Comparison of ENCODE assay signal across 18 cellular contexts in the genomic region with DNA sequence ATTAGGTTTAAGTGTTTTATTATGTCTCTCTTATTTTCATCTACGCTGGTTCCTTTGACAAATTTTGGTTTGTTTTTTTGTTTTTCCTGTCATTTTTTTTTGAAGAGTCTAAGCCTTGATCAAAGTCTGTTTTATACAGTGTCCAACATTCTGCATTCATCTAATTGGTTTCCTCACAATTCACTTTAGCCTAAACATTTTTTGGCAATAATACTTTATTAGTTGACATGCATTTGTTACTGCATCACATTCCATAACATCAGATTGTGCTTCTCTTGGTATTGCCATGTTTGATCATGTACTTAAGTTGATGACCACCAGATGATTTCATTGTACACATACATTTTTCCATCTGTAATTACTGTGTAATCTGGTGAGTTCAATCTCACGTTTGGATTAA.
DNase-seq lines count a peak whose midpoint lies in the region; ATAC-seq, FAIRE-seq and TF ChIP-seq lines count a peak whose summit lies in the region.
"Had no signal": no experiment of that assay in that cellular context is flagged by ENCODE, and none has a peak within 500 bp of the region (broad histone marks: within the 10 kb centered on the region; RNA-seq: fewer than 3 reads in every experiment).

No MANE protein-coding gene starts in this region.

- peak; percentile 26 for FAIRE-seq in HTR-8/SVneo (lab: Jason Lieb, UNC)
- FAIRE-seq: D721Med, H54, HepG2 had no signal

- H3K4me2 ChIP-seq in osteoblast (ENCODE audit: insufficient read depth, low read length) = no peak overlapping the region

- H3K4me1 ChIP-seq in osteoblast (ENCODE audit: insufficient read depth, low read length) (peaks cover 37% of the 10 kb centered on the region), spleen (peaks cover 10 to 83% (median 49%) of the 10 kb centered on the region in 6 donors)

- H3K27ac Mint-ChIP-seq in activated T-cell treated with anti-CD3 and anti-CD28 coated beads, Interleukin-2, amount 50 U/mL, for 72 hours = peak overlapping the region; percentile 65
- H3K27ac Mint-ChIP-seq in activated T-cell treated with anti-CD3 and anti-CD28 coated beads, Interleukin-2, amount 50 U/mL, for 24 hours = no peak overlapping the region
- H3K27ac Mint-ChIP-seq in activated CD8-positive, alpha-beta memory T cell treated with anti-CD3 and anti-CD28 coated beads, Interleukin-2, amount 10 ng/mL, durations not matched to agents 7 days and 5 days = no peak overlapping the region
- H3K27ac Mint-ChIP-seq: CD8-positive, alpha-beta T cell had no signal

- no peaks in the 10 kb centered on the region for H3K27me3 ChIP-seq in osteoblast (ENCODE audit: insufficient read depth, low read length)
- no peaks in the 10 kb centered on the region for H3K27me3 ChIP-seq in spleen (replicated peaks in 1 of 7)

- peaks cover 78% of the 10 kb centered on the region for H4K20me1 ChIP-seq in osteoblast (ENCODE audit: insufficient read depth, low read length)

- H3K27ac ChIP-seq in osteoblast (ENCODE audit: low read depth, low read length) (no peak overlapping the region), spleen (no peak overlapping the region)
- H3K27ac ChIP-seq: 22Rv1 had no signal

- DNase-seq in activated T-cell treated with anti-CD3 and anti-CD28 coated beads, Interleukin-2, amount 50 U/mL, for 72 hours = no peak
- no peak for DNase-seq in activated T-cell treated with anti-CD3 and anti-CD28 coated beads, Interleukin-2, amount 50 U/mL, for 24 hours
- DNase-seq in HTR-8/SVneo (ENCODE audit: insufficient read length, low spot score) (no peak), osteoblast (ENCODE audit: insufficient read length, low spot score, missing footprints) (peak; percentile 21), spleen (no peak), NCI-H510A treated with DMSO at 0.1 percent for 48 hours (lab: John Stamatoyannopoulos, UW) (no peak), NCI-H2081 treated with DMSO at 0.1 percent for 48 hours (lab: John Stamatoyannopoulos, UW) (no peak)
- no peak for DNase-seq in activated CD8-positive, alpha-beta memory T cell treated with anti-CD3 and anti-CD28 coated beads, Interleukin-2, amount 10 ng/mL, durations not matched to agents 7 days and 5 days
- DNase-seq: CD8-positive, alpha-beta T cell; COR-L47; DND-41; GDM1 had no signal

- no peaks in the 10 kb centered on the region for H3K36me3 Mint-ChIP-seq in activated T-cell treated with anti-CD3 and anti-CD28 coated beads, Interleukin-2, amount 50 U/mL, for 72 hours (ENCODE audit: insufficient read depth in 2 of 2)
- no peaks in the 10 kb centered on the region for H3K36me3 Mint-ChIP-seq in activated T-cell treated with anti-CD3 and anti-CD28 coated beads, Interleukin-2, amount 50 U/mL, for 24 hours (ENCODE audit: low read depth)
- H3K36me3 Mint-ChIP-seq in activated CD8-positive, alpha-beta memory T cell treated with anti-CD3 and anti-CD28 coated beads, Interleukin-2, amount 10 ng/mL, durations not matched to agents 7 days and 5 days = peaks cover 2% of the 10 kb centered on the region
- H3K36me3 Mint-ChIP-seq: CD8-positive, alpha-beta T cell had no signal

- TF ChIP-seq CTCF in osteoblast (IDR thresholded peaks at IDR 0.05; ENCODE audit: extremely low read depth, low read depth, low read length) = no peak
- TF ChIP-seq CTCF in spleen (IDR thresholded peaks at IDR 0.05 in 8 of 11, conservative IDR thresholded peaks at IDR 0.05 in 3 of 11) = no peak

- H3K36me3 ChIP-seq in osteoblast (ENCODE audit: insufficient read depth, low read length) (no peaks in the 10 kb centered on the region), spleen (no peaks in the 10 kb centered on the region)

- H3K4me3 ChIP-seq in osteoblast (ENCODE audit: insufficient read depth, low read length) (no peak overlapping the region), spleen (no peak overlapping the region)

- no peaks in the 10 kb centered on the region for H3K27me3 Mint-ChIP-seq in activated T-cell treated with anti-CD3 and anti-CD28 coated beads, Interleukin-2, amount 50 U/mL, for 72 hours (ENCODE audit: low read depth)
- H3K27me3 Mint-ChIP-seq in activated T-cell treated with anti-CD3 and anti-CD28 coated beads, Interleukin-2, amount 50 U/mL, for 24 hours = no peaks in the 10 kb centered on the region
- H3K27me3 Mint-ChIP-seq in activated CD8-positive, alpha-beta memory T cell treated with anti-CD3 and anti-CD28 coated beads, Interleukin-2, amount 10 ng/mL, durations not matched to agents 7 days and 5 days = no peaks in the 10 kb centered on the region

- no peak overlapping the region for H2AFZ ChIP-seq in osteoblast (ENCODE audit: low read length)

- no peak for TF ChIP-seq POLR2A in spleen (IDR thresholded peaks at IDR 0.05)

- ATAC-seq in activated T-cell treated with anti-CD3 and anti-CD28 coated beads, Interleukin-2, amount 50 U/mL, for 72 hours (replicated peaks in 1 of 2) = no peak
- ATAC-seq in activated CD8-positive, alpha-beta memory T cell treated with anti-CD3 and anti-CD28 coated beads, Interleukin-2, amount 10 ng/mL, durations not matched to agents 7 days and 5 days = no peak
- ATAC-seq: CD8-positive, alpha-beta T cell; HCT116; HepG2 had no signal

- H3K79me2 ChIP-seq in osteoblast (ENCODE audit: insufficient read depth, low read length) = peaks cover 94% of the 10 kb centered on the region

- 81 to 95% (median 88%) methylated on average over 2 of the region's 2 CpGs for WGBS in spleen, 5 donors

- H3K9me3 ChIP-seq in osteoblast (ENCODE audit: low read depth, low read length) (no peaks in the 10 kb centered on the region), spleen (no peaks in the 10 kb centered on the region)

- CTCF ChIA-PET in activated CD8-positive, alpha-beta memory T cell treated with anti-CD3 and anti-CD28 coated beads, Interleukin-2, amount 10 ng/mL, durations not matched to agents 7 days and 5 days (lab: Charles Lee) = no interaction called here

- no peak overlapping the region for H3K4me3 Mint-ChIP-seq in activated T-cell treated with anti-CD3 and anti-CD28 coated beads, Interleukin-2, amount 50 U/mL, for 72 hours
- no peak overlapping the region for H3K4me3 Mint-ChIP-seq in activated T-cell treated with anti-CD3 and anti-CD28 coated beads, Interleukin-2, amount 50 U/mL, for 24 hours
- no peak overlapping the region for H3K4me3 Mint-ChIP-seq in activated CD8-positive, alpha-beta memory T cell treated with anti-CD3 and anti-CD28 coated beads, Interleukin-2, amount 10 ng/mL, durations not matched to agents 7 days and 5 days
- H3K4me3 Mint-ChIP-seq: CD14-positive monocyte; CD8-positive, alpha-beta T cell had no signal

- peaks cover 1 to 2% of the 10 kb centered on the region in 2 donors for H3K9me3 Mint-ChIP-seq in activated T-cell treated with anti-CD3 and anti-CD28 coated beads, Interleukin-2, amount 50 U/mL, for 72 hours
- H3K9me3 Mint-ChIP-seq in activated T-cell treated with anti-CD3 and anti-CD28 coated beads, Interleukin-2, amount 50 U/mL, for 24 hours = no peaks in the 10 kb centered on the region
- H3K9me3 Mint-ChIP-seq in activated CD8-positive, alpha-beta memory T cell treated with anti-CD3 and anti-CD28 coated beads, Interleukin-2, amount 10 ng/mL, durations not matched to agents 7 days and 5 days (ENCODE audit: low read depth) = no peaks in the 10 kb centered on the region
- H3K9me3 Mint-ChIP-seq: CD14-positive monocyte had no signal

- intact Hi-C loops in spleen (cut with DNase I; ENCODE audit: low total_unique reads) = no loop called here

- peaks cover 36% of the 10 kb centered on the region for H3K4me1 Mint-ChIP-seq in activated T-cell treated with anti-CD3 and anti-CD28 coated beads, Interleukin-2, amount 50 U/mL, for 72 hours (ENCODE audit: low read depth)
- H3K4me1 Mint-ChIP-seq in activated T-cell treated with anti-CD3 and anti-CD28 coated beads, Interleukin-2, amount 50 U/mL, for 24 hours (ENCODE audit: low read depth) = peaks cover 50% of the 10 kb centered on the region
- peaks cover 8% of the 10 kb centered on the region for H3K4me1 Mint-ChIP-seq in activated CD8-positive, alpha-beta memory T cell treated with anti-CD3 and anti-CD28 coated beads, Interleukin-2, amount 10 ng/mL, durations not matched to agents 7 days and 5 days
